In genomic region chr10:90652519-90652918, GRCh38 we compare ENCODE assay signal across 11 cellular contexts.
DNase-seq lines count a peak whose midpoint lies in the region; ATAC-seq, FAIRE-seq and TF ChIP-seq lines count a peak whose summit lies in the region.
"Had no signal": no experiment of that assay in that cellular context is flagged by ENCODE, and none has a peak within 500 bp of the region (broad histone marks: within the 10 kb centered on the region; RNA-seq: fewer than 3 reads in every experiment).

No MANE protein-coding gene starts in this region.

- TF ChIP-seq POLR2A in GM12891 (IDR thresholded peaks at IDR 0.05; ENCODE audit: low read depth, low read length) = no peak

- H3K27me3 ChIP-seq in BJ (ENCODE audit: control insufficient read depth, insufficient read depth, low read length) = no peaks in the 10 kb centered on the region
- H3K27me3 ChIP-seq in effector memory CD4-positive, alpha-beta T cell (replicated peaks; ENCODE audit: control insufficient read depth, insufficient read depth, low read length, poor library complexity, severe bottlenecking) = no peaks in the 10 kb centered on the region
- H3K27me3 ChIP-seq: neutrophil had no signal

- ATAC-seq in HG02642 (IDR thresholded peaks at IDR 0.05; ENCODE audit: poor library complexity, unreplicated experiment) = no peak

- H3K4me1 ChIP-seq in effector memory CD4-positive, alpha-beta T cell (ENCODE audit: control insufficient read depth, insufficient read depth, low read length, poor library complexity, severe bottlenecking) = no peaks in the 10 kb centered on the region

- no peak overlapping the region for H3K27ac ChIP-seq in effector memory CD4-positive, alpha-beta T cell (ENCODE audit: insufficient read depth, low read length, poor library complexity, severe bottlenecking)
- H3K27ac ChIP-seq: neutrophil had no signal

- CTCF ChIA-PET in BJ (lab: Yijun Ruan, JAX) = interaction anchor here (1.3 to 2.9 kb wide), 2 partner anchors 364 to 504 kb away, joined by 5 to 7 read pairs; no protein-coding TSS in a partner anchor

- no peak for DNase-seq in BJ (ENCODE audit: low read depth)
- no peak for DNase-seq in HFF-Myc (ENCODE audit: extremely low read depth, low read depth)
- DNase-seq in SW480 (ENCODE audit: low spot score) = peak; percentile 29
- peak; percentile 38 for DNase-seq in iPS-NIHi7 (ENCODE audit: extremely low spot score)
- DNase-seq in NCI-H446 (lab: John Stamatoyannopoulos, UW) = no peak
- no peak for DNase-seq in GM12891 (ENCODE audit: insufficient read length, low spot score)
- DNase-seq in effector memory CD4-positive, alpha-beta T cell = no peak
- DNase-seq: activated CD4-positive, CD25-positive, alpha-beta regulatory T cell; glutamatergic neuron had no signal

- no peaks in the 10 kb centered on the region for H3K36me3 ChIP-seq in BJ (ENCODE audit: control insufficient read depth, insufficient read depth, low read length)
- H3K36me3 ChIP-seq in effector memory CD4-positive, alpha-beta T cell (ENCODE audit: control insufficient read depth, insufficient read depth, low read length) = no peaks in the 10 kb centered on the region
- H3K36me3 ChIP-seq: neutrophil had no signal

- H3K4me3 ChIP-seq in BJ (ENCODE audit: low read depth, low read length) = no peak overlapping the region
- no peak overlapping the region for H3K4me3 ChIP-seq in HFF-Myc (replicated peaks; ENCODE audit: low read depth, low read length)
- H3K4me3 ChIP-seq in effector memory CD4-positive, alpha-beta T cell (ENCODE audit: insufficient read depth, low read depth, low read length, poor library complexity, severe bottlenecking) = no peak overlapping the region

- TF ChIP-seq CTCF in BJ (IDR thresholded peaks at IDR 0.05; ENCODE audit: insufficient read depth, low read depth, low read length) (peak; percentile 58), HFF-Myc (IDR thresholded peaks at IDR 0.05; ENCODE audit: low read depth, low read length, missing control alignments) (peak; percentile 56)

- POLR2A ChIA-PET in BJ (lab: Charles Lee) = no interaction called here

- no peaks in the 10 kb centered on the region for H3K9me3 ChIP-seq in effector memory CD4-positive, alpha-beta T cell (ENCODE audit: control insufficient read depth, low read length)
- H3K9me3 ChIP-seq: neutrophil had no signal

- no peak for FAIRE-seq in GM12891 (lab: Jason Lieb, UNC)

TF ChIP-seq in GM12891, 5 proteins besides CTCF, POLR2A, EP300 and RAD21:
- TF ChIP-seq PAX5 (IDR thresholded peaks at IDR 0.05; ENCODE audit: insufficient read depth, low read length, severe bottlenecking) (no peak), POLR2AphosphoS5 (IDR thresholded peaks at IDR 0.05; ENCODE audit: low read depth, low read length) (no peak), TAF1 (IDR thresholded peaks at IDR 0.05; ENCODE audit: low read depth, low read length) (no peak), SPI1 (IDR thresholded peaks at IDR 0.05; ENCODE audit: low read depth, low read length) (no peak), POU2F2 (IDR thresholded peaks at IDR 0.05; ENCODE audit: low read depth, low read length) (no peak)

Comparison
In these comparisons a context has a peak if more than half of its experiments do, and no peak if none do; other contexts are left out.
1. DNase-seq: peak in SW480 (single experiment) and iPS-NIHi7 (single experiment); none in BJ (single experiment), HFF-Myc (single experiment), NCI-H446 (0 of 2), GM12891 (single experiment) and effector memory CD4-positive, alpha-beta T cell (0 of 3).